Comparison of ENCODE assay signal across 8 cellular contexts in genomic region chrX:49271341-49271740, GRCh38. TPM values are rescaled to one million over a fixed set of nuclear protein-coding genes. Genes with fewer than 3 reads are reported as not detected.
A peak's percentile ranks its signal among the peaks of the same experiment; 100 is the strongest.
DNase-seq lines count a peak whose midpoint lies in the region; ATAC-seq, FAIRE-seq and TF ChIP-seq lines count a peak whose summit lies in the region.
"Had no signal": no experiment of that assay in that cellular context is flagged by ENCODE, and none has a peak within 500 bp of the region (broad histone marks: within the 10 kb centered on the region; RNA-seq: fewer than 3 reads in every experiment).

No MANE protein-coding gene starts in this region.

- peaks cover 8% of the 10 kb centered on the region; the same call in 1 of the 2 replicates for H3K36me3 Mint-ChIP-seq in WTC11
- H3K36me3 Mint-ChIP-seq in naive thymus-derived CD4-positive, alpha-beta T cell, result peaks cover 0 to 33% (median 10%) of the 10 kb centered on the region in 5 donors

- no peaks in the 10 kb centered on the region for H3K9me3 Mint-ChIP-seq in WTC11
- H3K9me3 Mint-ChIP-seq in naive thymus-derived CD4-positive, alpha-beta T cell, result peaks cover 0 to 5% (median 0%) of the 10 kb centered on the region in 11 donors

- POLR2A ChIA-PET in WTC11 (lab: Charles Lee), result interaction anchor here (1.2 kb wide), 1 partner anchor 80 kb away, joined by 3 read pairs; no protein-coding TSS in a partner anchor
- POLR2A ChIA-PET in naive thymus-derived CD4-positive, alpha-beta T cell (lab: Charles Lee), result interaction anchor here (0.8 to 2.8 kb wide), 4 partner anchors 12 to 38 kb away, joined by 3 to 23 read pairs (median 10); no protein-coding TSS in a partner anchor

- H3K27ac ChIP-seq in naive thymus-derived CD4-positive, alpha-beta T cell (ENCODE audit: low read depth, low read length), result peak overlapping the region; percentile 99

- H3K9me3 ChIP-seq in naive thymus-derived CD4-positive, alpha-beta T cell (ENCODE audit: control insufficient read depth in 2 of 3, low read length in 3 of 3), result no peaks in the 10 kb centered on the region

- H3K4me1 ChIP-seq in naive thymus-derived CD4-positive, alpha-beta T cell (ENCODE audit: control insufficient read depth in 2 of 2, insufficient read depth in 2 of 2, low read length in 2 of 2), result peaks cover 51 to 56% of the 10 kb centered on the region in 2 donors

- no peak for ATAC-seq in WTC11
- no peak for ATAC-seq in naive thymus-derived CD4-positive, alpha-beta T cell

- no peak for FAIRE-seq in GM19239 (lab: Jason Lieb, UNC)

- intact Hi-C loops in naive thymus-derived CD4-positive, alpha-beta T cell (cut with micrococcal nuclease), result loop anchor here (5.0 kb wide), 2 partner anchors 354 to 606 kb away; partner anchors contain the start of genes PIM2 (in 1 of the 2) and USP27X (in 1 of the 2)
- intact Hi-C loops in posterior cingulate gyrus (cut with DNase I), result no loop called here

- peak overlapping the region; percentile 79 for H3K27ac Mint-ChIP-seq in WTC11
- peak overlapping the region; percentile 78 to 91 (median 88) for H3K27ac Mint-ChIP-seq in naive thymus-derived CD4-positive, alpha-beta T cell

- H3K27me3 ChIP-seq in GM06990 (replicated peaks; ENCODE audit: control insufficient read depth, insufficient read depth, low read length), result no peaks in the 10 kb centered on the region
- no peaks in the 10 kb centered on the region for H3K27me3 ChIP-seq in naive thymus-derived CD4-positive, alpha-beta T cell (ENCODE audit: control insufficient read depth in 2 of 2, insufficient read depth in 2 of 2, low read length in 2 of 2)

- H3K4me1 Mint-ChIP-seq in WTC11, result peaks cover 22% of the 10 kb centered on the region
- peaks cover 31 to 71% (median 63%) of the 10 kb centered on the region in 7 donors for H3K4me1 Mint-ChIP-seq in naive thymus-derived CD4-positive, alpha-beta T cell

- CTCF ChIA-PET in WTC11 (lab: Charles Lee), result no interaction called here
- CTCF ChIA-PET in naive thymus-derived CD4-positive, alpha-beta T cell (lab: Charles Lee), result no interaction called here

- H3K36me3 ChIP-seq in GM06990 (ENCODE audit: control insufficient read depth, insufficient read depth, low read length), result no peaks in the 10 kb centered on the region; the same call in 1 of the 2 replicates
- no peaks in the 10 kb centered on the region for H3K36me3 ChIP-seq in naive thymus-derived CD4-positive, alpha-beta T cell (ENCODE audit: control insufficient read depth in 2 of 3, insufficient read depth in 3 of 3, low read length in 3 of 3)

- H3K4me3 Mint-ChIP-seq in WTC11, result peak overlapping the region; percentile 56
- H3K4me3 Mint-ChIP-seq in naive thymus-derived CD4-positive, alpha-beta T cell, result peak overlapping the region; percentile 73 to 91 (median 84)

- peak overlapping the region; percentile 73; the same call in 1 of the 2 replicates for H3K4me3 ChIP-seq in GM06990 (replicated peaks; ENCODE audit: low read depth, low read length)
- H3K4me3 ChIP-seq in naive thymus-derived CD4-positive, alpha-beta T cell (ENCODE audit: low read length), result peak overlapping the region; percentile 53

- TF ChIP-seq CTCF in GM06990 (IDR thresholded peaks at IDR 0.05; ENCODE audit: insufficient read depth, low read length, poor library complexity, severe bottlenecking) (no peak), WTC11 (IDR thresholded peaks at IDR 0.05) (no peak)

- no peaks in the 10 kb centered on the region for H3K27me3 Mint-ChIP-seq in WTC11 (ENCODE audit: low read depth)
- no peaks in the 10 kb centered on the region for H3K27me3 Mint-ChIP-seq in naive thymus-derived CD4-positive, alpha-beta T cell

- no peak for DNase-seq in GM06990 (ENCODE audit: extremely low read depth, insufficient read length)
- no peak for DNase-seq in WTC11 (ENCODE audit: low spot score)
- no peak for DNase-seq in naive thymus-derived CD4-positive, alpha-beta T cell
- DNase-seq in GM19239 (ENCODE audit: insufficient read length, low spot score), result no peak
- no peak for DNase-seq in posterior cingulate gyrus
- DNase-seq in RPMI8226, result no peak

TF ChIP-seq in WTC11, 78 proteins besides CTCF, POLR2A, EP300 and RAD21 (continues in another document):
- TF ChIP-seq ZNF138 (CRISPR knock-in tag; conservative IDR thresholded peaks at IDR 0.05), result no peak
- no peak for TF ChIP-seq MAX (CRISPR knock-in tag; IDR thresholded peaks at IDR 0.05)
- TF ChIP-seq RELA (CRISPR knock-in tag; IDR thresholded peaks at IDR 0.05; ENCODE audit: borderline replicate concordance), result no peak
- TF ChIP-seq PRDM15 (CRISPR knock-in tag; IDR thresholded peaks at IDR 0.05), result no peak
- TF ChIP-seq FOXP4 (CRISPR knock-in tag; IDR thresholded peaks at IDR 0.05), result no peak
- TF ChIP-seq USF2 (CRISPR knock-in tag; IDR thresholded peaks at IDR 0.05), result no peak
- TF ChIP-seq KAT7 (CRISPR knock-in tag; IDR thresholded peaks at IDR 0.05; ENCODE audit: borderline replicate concordance), result no peak
- TF ChIP-seq MLX (CRISPR knock-in tag; IDR thresholded peaks at IDR 0.05), result no peak
- no peak for TF ChIP-seq FOXP1 (CRISPR knock-in tag; IDR thresholded peaks at IDR 0.05; ENCODE audit: borderline replicate concordance)
- TF ChIP-seq ZNF423 (CRISPR knock-in tag; IDR thresholded peaks at IDR 0.05), result no peak

RNA-seq across cellular contexts. Expression of gene PPP1R3F, which starts 1.7 kb away (rescaled TPM):
- total RNA-seq in WTC11 (2021), result 7.0 to 14.1 TPM (median 11.3 TPM) in 3 replicates
- 10 to 100 TPM in 3 of 5 experiments, 1 to 10 TPM in 2; 8.9 to 16.3 (median 12.3) TPM for total RNA-seq in naive thymus-derived CD4-positive, alpha-beta T cell
- 1 to 10 TPM; 9.1 to 9.5 TPM for polyA plus RNA-seq in naive thymus-derived CD4-positive, alpha-beta T cell

RNA-seq across cellular contexts. Expression of gene FOXP3, which starts 6.8 kb away (rescaled TPM):
- 0.39 to 0.42 TPM (median 0.39 TPM) in 3 replicates for total RNA-seq in WTC11 (2021)
- 10 to 100 TPM in 1 of 5 experiments, 1 to 10 TPM in 2, under 1 TPM in 2; 0.50 to 25.3 (median 1.7) TPM for total RNA-seq in naive thymus-derived CD4-positive, alpha-beta T cell
- under 1 TPM; 0.35 to 0.41 TPM for polyA plus RNA-seq in naive thymus-derived CD4-positive, alpha-beta T cell

RNA-seq across cellular contexts. Expression of gene GAGE10, which starts 32.1 kb away (rescaled TPM):
- not detected in 3 replicates for total RNA-seq in WTC11 (2021)
- total RNA-seq in naive thymus-derived CD4-positive, alpha-beta T cell, result not detected
- polyA plus RNA-seq in naive thymus-derived CD4-positive, alpha-beta T cell, result not detected
- total RNA-seq: cardiac septum, M059J had no signal

RNA-seq across cellular contexts. Expression of gene CCDC22, which starts 36.1 kb away (rescaled TPM):
- total RNA-seq in WTC11 (2021), result 10.2 to 13.4 TPM (median 13.2 TPM) in 3 replicates
- 10 to 100 TPM; 19.0 to 34.0 (median 27.6) TPM for total RNA-seq in naive thymus-derived CD4-positive, alpha-beta T cell
- polyA plus RNA-seq in naive thymus-derived CD4-positive, alpha-beta T cell, result 10 to 100 TPM; 25.3 to 34.9 TPM

RNA-seq across cellular contexts. Expression of gene CACNA1F, which starts 38.2 kb away (rescaled TPM):
- total RNA-seq in WTC11 (2021), result 1.6 to 2.7 TPM (median 1.8 TPM) in 3 replicates
- total RNA-seq in naive thymus-derived CD4-positive, alpha-beta T cell, result 1 to 10 TPM in 4 of 5 experiments, under 1 TPM in 1; 0.58 to 2.2 (median 1.3) TPM
- under 1 TPM in 1 of 2 donors, not detected in 1; 0.12 TPM for polyA plus RNA-seq in naive thymus-derived CD4-positive, alpha-beta T cell
- total RNA-seq: M059J had no signal
